In the genomic region with DNA sequence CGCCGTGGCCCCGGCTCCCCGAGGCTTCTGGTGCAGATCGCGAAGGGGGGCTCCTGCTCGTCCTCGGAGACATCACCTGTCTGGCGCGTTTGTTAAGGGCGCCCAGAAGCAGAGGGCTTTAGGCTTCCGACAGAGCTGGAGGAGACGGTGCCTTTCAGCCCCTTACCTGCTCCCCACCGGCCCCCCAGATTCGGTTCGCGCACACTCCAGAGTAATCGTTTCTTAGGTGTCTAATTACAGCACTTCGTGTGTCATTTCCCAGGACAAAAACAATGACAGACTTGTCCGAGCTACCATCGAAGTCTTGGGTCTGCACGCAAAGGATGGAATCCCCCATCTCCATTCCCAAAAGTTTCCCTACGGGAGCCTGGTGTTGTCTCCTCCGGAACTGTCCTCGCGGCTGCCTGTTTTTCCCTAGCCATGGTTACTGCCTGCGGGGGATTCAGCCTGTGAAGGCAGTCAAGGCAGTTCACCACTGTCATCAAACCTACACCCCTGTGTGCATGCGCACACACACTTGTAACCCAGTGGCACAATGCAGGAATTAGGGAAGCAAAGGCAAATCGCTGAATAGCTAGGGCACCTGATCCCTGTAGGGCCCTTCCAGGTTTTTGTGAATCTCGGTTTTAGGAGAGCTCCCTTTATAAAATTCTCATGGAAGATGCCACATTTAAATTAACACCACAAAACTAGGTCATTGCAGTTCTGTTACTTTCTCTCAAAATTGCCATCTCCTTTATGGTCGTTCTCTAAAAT, we compare ENCODE assay signal across 8 cellular contexts. TPM values are rescaled to one million over a fixed set of nuclear protein-coding genes. Genes with fewer than 3 reads are reported as not detected.
DNase-seq lines count a peak whose midpoint lies in the region; ATAC-seq and TF ChIP-seq lines count a peak whose summit lies in the region.

No MANE protein-coding gene starts in this region.

- ATAC-seq in heart right ventricle = peak in 7 of 8 donors; percentile 21 to 72 (median 45)
- no peak for ATAC-seq in HG02588 (IDR thresholded peaks at IDR 0.05; ENCODE audit: unreplicated experiment)
- ATAC-seq in GM21367 (IDR thresholded peaks at IDR 0.05; ENCODE audit: unreplicated experiment) = no peak

- intact Hi-C loops in heart right ventricle (cut with DNase I) = loop anchor here in 8 of 10 donors (2.0 to 10.0 kb wide), 12 partner anchors 32 to 182 kb away; no protein-coding TSS in a partner anchor

- peaks cover 7% of the 10 kb centered on the region for H3K4me1 ChIP-seq in adipocyte (ENCODE audit: control insufficient read depth, insufficient read depth, low read length)
- peaks cover 0 to 24% (median 10%) of the 10 kb centered on the region in 9 donors for H3K4me1 ChIP-seq in heart right ventricle
- H3K4me1 ChIP-seq in neuronal stem cell (ENCODE audit: control insufficient read depth in 2 of 2, insufficient read depth in 1 of 2, low read depth in 1 of 2, low read length in 2 of 2) = peaks cover 4 to 6% of the 10 kb centered on the region in 2 donors

- no peak overlapping the region for H2AK5ac ChIP-seq in neuronal stem cell (ENCODE audit: low read depth, low read length)

- peak; percentile 55 for DNase-seq in DMS53 treated with DMSO at 0.1 percent for 48 hours (lab: John Stamatoyannopoulos, UW; ENCODE audit: unreplicated experiment)
- peak; percentile 50 for DNase-seq in NCI-H1105 treated with DMSO at 0.1 percent for 48 hours (lab: John Stamatoyannopoulos, UW)
- peak; percentile 70 for DNase-seq in adipocyte (ENCODE audit: low read depth)
- DNase-seq in heart right ventricle = peak; percentile 34 to 45
- DNase-seq in neuronal stem cell (ENCODE audit: low spot score) = peak; percentile 64
- DNase-seq in NCI-H1694 treated with DMSO at 0.1 percent for 48 hours (lab: John Stamatoyannopoulos, UW) = no peak

- TF ChIP-seq CTCF in heart right ventricle (IDR thresholded peaks at IDR 0.05) = no peak

- H3K14ac ChIP-seq in neuronal stem cell (ENCODE audit: low read length) = peak overlapping the region; percentile 65

- no peaks in the 10 kb centered on the region for H3K9me3 ChIP-seq in adipocyte (ENCODE audit: control insufficient read depth, low read length)
- peaks cover 0 to 4% (median 0%) of the 10 kb centered on the region in 11 donors for H3K9me3 ChIP-seq in heart right ventricle
- no peaks in the 10 kb centered on the region for H3K9me3 ChIP-seq in neuronal stem cell (replicated peaks in 1 of 2; ENCODE audit: control insufficient read depth in 2 of 2, insufficient read depth in 1 of 2, low read depth in 1 of 2, low read length in 2 of 2)

- H4K8ac ChIP-seq in neuronal stem cell (ENCODE audit: low read depth, low read length) = no peak overlapping the region

- peak overlapping the region; percentile 3 for H2BK120ac ChIP-seq in neuronal stem cell (ENCODE audit: low read depth, low read length)

- no peak overlapping the region for H3K4ac ChIP-seq in neuronal stem cell (ENCODE audit: low read length)

- no peak overlapping the region for H2BK12ac ChIP-seq in neuronal stem cell (ENCODE audit: low read length)

- H3K27ac ChIP-seq in heart right ventricle (peak overlapping the region; percentile 90 to 99 (median 98)), neuronal stem cell (replicated peaks; ENCODE audit: low read length) (peak overlapping the region; percentile 96)

- no peaks in the 10 kb centered on the region for H3K27me3 ChIP-seq in adipocyte (replicated peaks; ENCODE audit: control insufficient read depth, insufficient read depth, low read length)
- H3K27me3 ChIP-seq in heart right ventricle = peaks cover 0 to 29% (median 0%) of the 10 kb centered on the region in 7 donors
- H3K27me3 ChIP-seq in neuronal stem cell (ENCODE audit: control insufficient read depth in 3 of 3, insufficient read depth in 3 of 3, low read depth in 1 of 3, low read length in 3 of 3) = no peaks in the 10 kb centered on the region

- H3K79me1 ChIP-seq in neuronal stem cell (ENCODE audit: low read depth, low read length) = no peaks in the 10 kb centered on the region

- peak overlapping the region; percentile 87 for H2BK5ac ChIP-seq in neuronal stem cell (ENCODE audit: low read length)

- peak overlapping the region; percentile 94 for H2AFZ ChIP-seq in neuronal stem cell (ENCODE audit: low read length)

- H3K36me3 ChIP-seq in adipocyte (ENCODE audit: control insufficient read depth, insufficient read depth, low read length, severe bottlenecking) (no peaks in the 10 kb centered on the region), heart right ventricle (no peaks in the 10 kb centered on the region), neuronal stem cell (replicated peaks in 1 of 2; ENCODE audit: control insufficient read depth in 2 of 2, insufficient read depth in 2 of 2, low read length in 2 of 2) (no peaks in the 10 kb centered on the region)

- H3K4me2 ChIP-seq in neuronal stem cell (ENCODE audit: insufficient read depth, low read length, poor library complexity, severe bottlenecking) = peak overlapping the region; percentile 64

- peak overlapping the region; percentile 30 for H2BK15ac ChIP-seq in neuronal stem cell (ENCODE audit: low read length)

- whole genome bisulfite sequencing in heart right ventricle, 2 donors = 6 to 8% methylated on average over 31 of the region's 31 CpGs
- WGBS in neuronal stem cell (ENCODE audit: extremely low coverage in 2 of 2, insufficient read length in 2 of 2, insufficient replicate concordance in 1 of 2), 2 donors = no CpG with 5 or more reads among the region's 31 CpGs

- H3K18ac ChIP-seq in neuronal stem cell (ENCODE audit: low read length) = peak overlapping the region; percentile 74

- H3K4me3 ChIP-seq in adipocyte (ENCODE audit: low read length) = peak overlapping the region; percentile 97
- H3K4me3 ChIP-seq in heart right ventricle = peak overlapping the region; percentile 78 to 96 (median 86)
- peak overlapping the region; percentile 55 to 90 for H3K4me3 ChIP-seq in neuronal stem cell (ENCODE audit: low read length in 2 of 2)

- H4K91ac ChIP-seq in neuronal stem cell (ENCODE audit: low read depth, low read length, poor library complexity) = no peak overlapping the region

- H3K9ac ChIP-seq in adipocyte (ENCODE audit: low read length) = peak overlapping the region; percentile 95
- H3K9ac ChIP-seq in neuronal stem cell (ENCODE audit: low read depth, low read length, poor library complexity) = peak overlapping the region; percentile 93

- H3K23ac ChIP-seq in neuronal stem cell (ENCODE audit: low read depth, low read length, poor library complexity) = peak overlapping the region; percentile 14

RNA-seq across cellular contexts. Expression of a gene that starts 0.7 kb away (rescaled TPM):
- total RNA-seq in heart right ventricle = 10 to 100 TPM; 22.2 to 39.5 (median 31.8) TPM
- 10 to 100 TPM in 1 of 2 donors, 1 to 10 TPM in 1; 8.6 to 13.3 TPM for polyA plus RNA-seq in heart right ventricle
- 10.3 TPM for polyA plus RNA-seq in neuronal stem cell (2013, experiment 1 of 2)
- polyA plus RNA-seq in neuronal stem cell (2013, experiment 2 of 2) = 10.3 TPM

Comparison
In these comparisons a context has a peak if more than half of its experiments do, and no peak if none do; other contexts are left out.
1. ATAC-seq: peak in heart right ventricle (7 of 8); none in HG02588 (single experiment) and GM21367 (single experiment).
2. Peak in every context shown above with its lines, with median percentiles within 50 percentile points of each other: H3K4me3 ChIP-seq.